Comparison of ENCODE assay signal across 29 cellular contexts in genomic region chr9:87861332-87861731, GRCh38. TPM values are rescaled to one million over a fixed set of nuclear protein-coding genes. Genes with fewer than 3 reads are reported as not detected.
DNase-seq lines count a peak whose midpoint lies in the region; ATAC-seq, FAIRE-seq and TF ChIP-seq lines count a peak whose summit lies in the region.
"Had no signal": no experiment of that assay in that cellular context is flagged by ENCODE, and none has a peak within 500 bp of the region (broad histone marks: within the 10 kb centered on the region; RNA-seq: fewer than 3 reads in every experiment).

No MANE protein-coding gene starts in this region.

- in situ Hi-C loops in mammary epithelial cell (cut with MboI; ENCODE audit: low sequenced_read_pairs in 2 of 2), result no loop called here

- WGBS in mammary epithelial cell (ENCODE audit: low coverage, missing lambda C conversion rate), result 91% methylated on average over 1 of the region's 1 CpG

- dilution Hi-C loops in mammary epithelial cell (cut with HindIII; ENCODE audit: low sequenced_read_pairs), result no loop called here
- dilution Hi-C loops in keratinocyte (cut with MboI; ENCODE audit: extremely low pct_ligation_motif_present, low sequenced_read_pairs), result no loop called here

- no peaks in the 10 kb centered on the region for H3K36me3 ChIP-seq in mammary epithelial cell (ENCODE audit: insufficient read depth, low read length)
- H3K36me3 ChIP-seq in breast epithelium, result no peaks in the 10 kb centered on the region
- no peaks in the 10 kb centered on the region for H3K36me3 ChIP-seq in PC-9 (ENCODE audit: low read depth)
- no peaks in the 10 kb centered on the region for H3K36me3 ChIP-seq in keratinocyte (ENCODE audit: control insufficient read depth in 2 of 2, extremely low read depth in 1 of 2, insufficient read depth in 2 of 2, low read length in 2 of 2)
- H3K36me3 ChIP-seq: BE2C; BLaER1 treated with 17β-estradiol and CSF1 and Interleukin-3, amounts not matched to agents 10 nM and 100 nM had no signal

- H3K27me3 Mint-ChIP-seq in activated naive CD8-positive, alpha-beta T cell treated with anti-CD3 and anti-CD28 coated beads for 36 hours, result peaks cover 4% of the 10 kb centered on the region
- H3K27me3 Mint-ChIP-seq: CD4-positive, alpha-beta T cell had no signal

- no peak for ATAC-seq in activated CD4-positive, CD25-positive, alpha-beta regulatory T cell treated with anti-CD3 and anti-CD28 coated beads, Interleukin-2, amount 50 U/mL, for 24 hours
- no peak for ATAC-seq in HG03342 (IDR thresholded peaks at IDR 0.05; ENCODE audit: unreplicated experiment)
- ATAC-seq: GM12878 had no signal

- no peak overlapping the region for H3K27ac Mint-ChIP-seq in activated naive CD8-positive, alpha-beta T cell treated with anti-CD3 and anti-CD28 coated beads for 36 hours
- H3K27ac Mint-ChIP-seq: CD14-positive monocyte; CD4-positive, alpha-beta T cell; CD8-positive, alpha-beta memory T cell had no signal

- no peak overlapping the region for H3K9ac ChIP-seq in mammary epithelial cell (ENCODE audit: insufficient read depth, low read length)
- H3K9ac ChIP-seq in keratinocyte (ENCODE audit: control insufficient read depth, extremely low read depth, insufficient read depth, low read length), result no peak overlapping the region
- H3K9ac ChIP-seq: BLaER1 treated with 17β-estradiol and CSF1 and Interleukin-3, amounts not matched to agents 10 nM and 100 nM; GM23248 had no signal

- no peaks in the 10 kb centered on the region for H3K36me3 Mint-ChIP-seq in activated naive CD8-positive, alpha-beta T cell treated with anti-CD3 and anti-CD28 coated beads for 36 hours
- H3K36me3 Mint-ChIP-seq: CD14-positive monocyte had no signal

- no TSS peak for BruUV-seq in mammary epithelial cell (replicated peaks; lab: Mats Ljungman, UMichigan)
- no TSS peak for BruUV-seq in PC-9 (replicated peaks; lab: Mats Ljungman, UMichigan)

- no peak for TF ChIP-seq CTCF in mammary epithelial cell (conservative IDR thresholded peaks at IDR 0.05 in 1 of 2, IDR thresholded peaks at IDR 0.05 in 1 of 2; ENCODE audit: extremely low read depth in 1 of 2, insufficient read depth in 1 of 2, low read depth in 1 of 2, low read length in 2 of 2)
- TF ChIP-seq CTCF in breast epithelium (IDR thresholded peaks at IDR 0.05), result no peak
- no peak for TF ChIP-seq CTCF in PC-9 (conservative IDR thresholded peaks at IDR 0.05)
- TF ChIP-seq CTCF in keratinocyte (optimal IDR thresholded peaks at IDR 0.05 in 1 of 3, IDR thresholded peaks at IDR 0.05 in 1 of 3, conservative IDR thresholded peaks at IDR 0.05 in 1 of 3; ENCODE audit: extremely low read depth in 1 of 3, insufficient read depth in 2 of 3, low read length in 3 of 3), result no peak

- TF ChIP-seq POLR2A in breast epithelium (IDR thresholded peaks at IDR 0.05), result no peak

- H3K27ac ChIP-seq in mammary epithelial cell (ENCODE audit: insufficient read depth, low read depth, low read length) (peak overlapping the region; percentile 87), breast epithelium (no peak overlapping the region), PC-9 (peak overlapping the region; percentile 93), keratinocyte (ENCODE audit: control insufficient read depth, insufficient read depth, low read length) (no peak overlapping the region)
- H3K27ac ChIP-seq: 22Rv1; BLaER1 treated with 17β-estradiol and CSF1 and Interleukin-3, amounts not matched to agents 10 nM and 100 nM; GM23248 had no signal

- intact Hi-C loops in mammary epithelial cell (cut with micrococcal nuclease), result no loop called here
- intact Hi-C loops in breast epithelium (cut with DNase I; ENCODE audit: low total_unique reads), result no loop called here
- intact Hi-C loops in PC-9 (cut with micrococcal nuclease; ENCODE audit: unreplicated experiment), result no loop called here

- no peak for DNase-seq in mammary epithelial cell
- no peak for DNase-seq in breast epithelium (ENCODE audit: low spot score in 2 of 2)
- DNase-seq in PC-9, result peak in 1 of 2 experiments; percentile 41
- no peak for DNase-seq in keratinocyte (ENCODE audit: low read depth, low spot score)
- DNase-seq in putamen (ENCODE audit: low spot score), result no peak
- no peak for DNase-seq in activated naive CD8-positive, alpha-beta T cell treated with anti-CD3 and anti-CD28 coated beads for 36 hours
- DNase-seq: ACHN; AML-193; BE2C; CD4-positive, alpha-beta T cell; CD8-positive, alpha-beta memory T cell; DMS 273 treated with DMSO at 0.1 percent for 48 hours; DMS79; EL; GDM1; GM23248; H7; HCEC 1CT; HFFc6 had no signal

- CTCF ChIA-PET in mammary epithelial cell (lab: Charles Lee; ENCODE audit: low non-redundant PET), result no interaction called here
- CTCF ChIA-PET in PC-9 (lab: Charles Lee), result no interaction called here

- H3F3A ChIP-seq in PC-9 (ENCODE audit: insufficient read depth, low read depth), result peaks cover 23% of the 10 kb centered on the region

- POLR2A ChIA-PET in PC-9 (lab: Charles Lee; ENCODE audit: unreplicated experiment), result no interaction called here

- H3K9me3 Mint-ChIP-seq in activated naive CD8-positive, alpha-beta T cell treated with anti-CD3 and anti-CD28 coated beads for 36 hours, result peaks cover 8% of the 10 kb centered on the region

- H3K9me2 ChIP-seq in PC-9 (ENCODE audit: insufficient read depth), result no peaks in the 10 kb centered on the region

- H3K4me3 ChIP-seq in mammary epithelial cell (replicated peaks in 1 of 3; ENCODE audit: insufficient read depth in 1 of 3, low read depth in 2 of 3, low read length in 3 of 3) (no peak overlapping the region), breast epithelium (no peak overlapping the region), PC-9 (no peak overlapping the region), keratinocyte (ENCODE audit: control insufficient read depth in 2 of 3, extremely low read depth in 1 of 3, insufficient read depth in 2 of 3, low read depth in 1 of 3, low read length in 3 of 3) (no peak overlapping the region)
- H3K4me3 ChIP-seq: BLaER1 treated with 17β-estradiol and CSF1 and Interleukin-3, amounts not matched to agents 10 nM and 100 nM; GM12878; GM23248 had no signal

- FAIRE-seq in keratinocyte (lab: Jason Lieb, UNC), result peak; percentile 29
- FAIRE-seq: A204.1, D721Med, GM12878, GM19239, H1 had no signal

- H3K79me2 ChIP-seq in mammary epithelial cell (ENCODE audit: insufficient read depth, low read length) (no peaks in the 10 kb centered on the region), PC-9 (ENCODE audit: low read depth) (no peaks in the 10 kb centered on the region), keratinocyte (ENCODE audit: control insufficient read depth, insufficient read depth, low read length) (no peaks in the 10 kb centered on the region)

- no peaks in the 10 kb centered on the region for H3K27me3 ChIP-seq in mammary epithelial cell (ENCODE audit: insufficient read depth, low read length)
- no peaks in the 10 kb centered on the region for H3K27me3 ChIP-seq in breast epithelium
- no peaks in the 10 kb centered on the region for H3K27me3 ChIP-seq in PC-9 (ENCODE audit: insufficient read depth, low read depth)
- no peaks in the 10 kb centered on the region for H3K27me3 ChIP-seq in keratinocyte (ENCODE audit: control insufficient read depth, extremely low read depth, insufficient read depth, low read length)
- H3K27me3 ChIP-seq: BE2C; BLaER1 treated with 17β-estradiol and CSF1 and Interleukin-3, amounts not matched to agents 10 nM and 100 nM had no signal

- H3K4me1 Mint-ChIP-seq in activated naive CD8-positive, alpha-beta T cell treated with anti-CD3 and anti-CD28 coated beads for 36 hours, result no peaks in the 10 kb centered on the region
- H3K4me1 Mint-ChIP-seq: CD14-positive monocyte; CD8-positive, alpha-beta memory T cell had no signal

- no peaks in the 10 kb centered on the region for H4K20me1 ChIP-seq in mammary epithelial cell (ENCODE audit: insufficient read depth, low read length)
- H4K20me1 ChIP-seq in PC-9 (ENCODE audit: insufficient read depth), result no peaks in the 10 kb centered on the region
- H4K20me1 ChIP-seq in keratinocyte (ENCODE audit: control insufficient read depth, extremely low read depth, insufficient read depth, low read length), result no peaks in the 10 kb centered on the region
- H4K20me1 ChIP-seq: BLaER1 treated with 17β-estradiol and CSF1 and Interleukin-3, amounts not matched to agents 10 nM and 100 nM had no signal

- no peak overlapping the region for H3K4me2 ChIP-seq in mammary epithelial cell (ENCODE audit: insufficient read depth, low read depth, low read length)
- no peak overlapping the region for H3K4me2 ChIP-seq in PC-9
- H3K4me2 ChIP-seq in keratinocyte (ENCODE audit: control insufficient read depth, extremely low read depth, insufficient read depth, low read depth, low read length), result no peak overlapping the region
- H3K4me2 ChIP-seq: BLaER1 treated with 17β-estradiol and CSF1 and Interleukin-3, amounts not matched to agents 10 nM and 100 nM had no signal

- peaks cover 6% of the 10 kb centered on the region for H3K9me3 ChIP-seq in mammary epithelial cell (replicated peaks; ENCODE audit: insufficient read depth, low read length)
- H3K9me3 ChIP-seq in breast epithelium, result peaks cover 8 to 34% of the 10 kb centered on the region in 2 donors
- H3K9me3 ChIP-seq in PC-9 (ENCODE audit: insufficient read depth, low read depth), result peaks cover 11% of the 10 kb centered on the region; the same call in 1 of the 2 replicates
- no peaks in the 10 kb centered on the region for H3K9me3 ChIP-seq in keratinocyte (ENCODE audit: control insufficient read depth, low read depth, low read length)
- H3K9me3 ChIP-seq: BE2C had no signal

- no peaks in the 10 kb centered on the region for H3K9me1 ChIP-seq in keratinocyte (ENCODE audit: control insufficient read depth, extremely low read depth, insufficient read depth, low read length)

- peaks cover 13% of the 10 kb centered on the region for H3K4me1 ChIP-seq in mammary epithelial cell (ENCODE audit: insufficient read depth, low read length)
- no peaks in the 10 kb centered on the region for H3K4me1 ChIP-seq in breast epithelium
- peaks cover 42% of the 10 kb centered on the region for H3K4me1 ChIP-seq in PC-9 (replicated peaks; ENCODE audit: insufficient read depth)
- peaks cover 10% of the 10 kb centered on the region for H3K4me1 ChIP-seq in keratinocyte (ENCODE audit: control insufficient read depth, extremely low read depth, insufficient read depth, low read length)
- H3K4me1 ChIP-seq: BE2C; BLaER1 treated with 17β-estradiol and CSF1 and Interleukin-3, amounts not matched to agents 10 nM and 100 nM had no signal

- H3K4me3 Mint-ChIP-seq in activated naive CD8-positive, alpha-beta T cell treated with anti-CD3 and anti-CD28 coated beads for 36 hours, result no peak overlapping the region
- H3K4me3 Mint-ChIP-seq: CD14-positive monocyte; CD4-positive, alpha-beta T cell; CD8-positive, alpha-beta memory T cell; HFFc6 had no signal

- H2AFZ ChIP-seq in mammary epithelial cell (ENCODE audit: low read depth, low read length) (no peak overlapping the region), PC-9 (no peak overlapping the region), keratinocyte (ENCODE audit: control insufficient read depth, low read length) (no peak overlapping the region)
- H2AFZ ChIP-seq: GM23248 had no signal

RNA-seq across cellular contexts. Expression of gene SPATA31E1, which starts 21.3 kb away (rescaled TPM):
- total RNA-seq in mammary epithelial cell (not detected), breast epithelium (not detected), PC-9 (2021) (not detected in 2 replicates)
- polyA plus RNA-seq in mammary epithelial cell (not detected), keratinocyte (not detected in 3 replicates)
- polyA minus RNA-seq in mammary epithelial cell (not detected), keratinocyte (0.13 TPM in 1 of 3 replicates, not detected in the others)
- not detected for polyA plus RNA-seq in keratinocyte (2011; ENCODE audit: low read depth)
- not detected in 2 replicates for polyA plus RNA-seq in keratinocyte (2011; cell fraction: cytosol; rRNA removed)
- not detected in 2 replicates for polyA plus RNA-seq in keratinocyte (2011; cell fraction: nucleus; rRNA removed)
- polyA plus RNA-seq in keratinocyte (2012; ENCODE audit: low replicate concordance), result not detected in 2 replicates
- polyA minus RNA-seq in keratinocyte (2011; cell fraction: cytosol; rRNA and poly(A)+ RNA removed), result not detected
- not detected in 2 replicates for polyA minus RNA-seq in keratinocyte (2011; cell fraction: nucleus; rRNA and poly(A)+ RNA removed)
- total RNA-seq in activated naive CD8-positive, alpha-beta T cell treated with anti-CD3 and anti-CD28 coated beads for 36 hours, result not detected
- total RNA-seq: CD4-positive, alpha-beta T cell; CD8-positive, alpha-beta memory T cell; GM12878; GM23248; H7; HFFc6 had no signal
- polyA plus RNA-seq: CD14-positive monocyte; CD8-positive, alpha-beta memory T cell; GM12878; GM23248 had no signal

RNA-seq across cellular contexts. Expression of gene SPATA31C1, which starts 56.4 kb away (rescaled TPM):
- not detected for total RNA-seq in mammary epithelial cell
- not detected for polyA plus RNA-seq in mammary epithelial cell
- not detected for polyA minus RNA-seq in mammary epithelial cell
- not detected for total RNA-seq in breast epithelium
- not detected in 2 replicates for total RNA-seq in PC-9 (2021)
- polyA plus RNA-seq in keratinocyte, result not detected in 3 replicates
- not detected for polyA plus RNA-seq in keratinocyte (2011; ENCODE audit: low read depth)
- not detected in 2 replicates for polyA plus RNA-seq in keratinocyte (2011; cell fraction: cytosol; rRNA removed)
- not detected in 2 replicates for polyA plus RNA-seq in keratinocyte (2011; cell fraction: nucleus; rRNA removed)
- not detected in 2 replicates for polyA plus RNA-seq in keratinocyte (2012; ENCODE audit: low replicate concordance)
- polyA minus RNA-seq in keratinocyte, result not detected in 3 replicates
- not detected for polyA minus RNA-seq in keratinocyte (2011; cell fraction: cytosol; rRNA and poly(A)+ RNA removed)
- not detected in 2 replicates for polyA minus RNA-seq in keratinocyte (2011; cell fraction: nucleus; rRNA and poly(A)+ RNA removed)
- not detected for total RNA-seq in activated naive CD8-positive, alpha-beta T cell treated with anti-CD3 and anti-CD28 coated beads for 36 hours
- total RNA-seq: CD4-positive, alpha-beta T cell; CD8-positive, alpha-beta memory T cell; GM12878; GM23248; H1; HFFc6 had no signal
- polyA plus RNA-seq: CD14-positive monocyte; CD8-positive, alpha-beta memory T cell; GM12878; GM23248 had no signal

Comparison
In these comparisons a context has a peak if more than half of its experiments do, and no peak if none do; other contexts are left out.
1. H3K27ac ChIP-seq: peak in mammary epithelial cell (single experiment) and PC-9 (single experiment); none in breast epithelium (0 of 2) and keratinocyte (single experiment).